Comparison of ENCODE assay signal across 22 cellular contexts in genomic region chr2:192236136-192236535, GRCh38. TPM values are rescaled to one million over a fixed set of nuclear protein-coding genes. Genes with fewer than 3 reads are reported as not detected.
DNase-seq lines count a peak whose midpoint lies in the region; ATAC-seq, FAIRE-seq and TF ChIP-seq lines count a peak whose summit lies in the region.
"Had no signal": no experiment of that assay in that cellular context is flagged by ENCODE, and none has a peak within 500 bp of the region (broad histone marks: within the 10 kb centered on the region; RNA-seq: fewer than 3 reads in every experiment).

No MANE protein-coding gene starts in this region.

- H3K9me3 Mint-ChIP-seq in astrocyte (ENCODE audit: unreplicated experiment), result no peaks in the 10 kb centered on the region
- H3K9me3 Mint-ChIP-seq: dendritic cell treated with granulocyte-macrophage colony-stimulating factor and Interleukin-4, amounts not matched to agents 40 ng/mL and 50 ng/mL, for 4 days; stimulated activated memory B cell treated with anti-CD40 and anti-IgM and Interleukin-4, amounts not matched to agents 10 μg/mL and 1 μg/mL and 100 μg/mL, for 72 hours had no signal

- no peaks in the 10 kb centered on the region for H3K79me2 ChIP-seq in astrocyte (ENCODE audit: insufficient read depth, low read length)

- no peaks in the 10 kb centered on the region for H3K27me3 ChIP-seq in astrocyte (ENCODE audit: insufficient read depth, low read length)
- H3K27me3 ChIP-seq: adrenal gland, pancreas had no signal

- DNase-seq in AG09309 (ENCODE audit: low read depth) (peak; percentile 23), HT1080 (ENCODE audit: low read depth) (peak; percentile 51), astrocyte (ENCODE audit: low read depth) (peak; percentile 78), iris pigment epithelial cell (ENCODE audit: low read depth) (peak; percentile 84), NCI-H82 treated with DMSO at 0.1 percent for 48 hours (lab: John Stamatoyannopoulos, UW; ENCODE audit: unreplicated experiment) (no peak), NCI-H1105 (lab: John Stamatoyannopoulos, UW) (no peak), left colon (no peak)
- DNase-seq: activated CD4-positive, alpha-beta T cell treated with anti-CD3 and anti-CD28 coated beads, Interleukin-2, amount 50 U/mL, for 48 hours; activated T-cell treated with anti-CD3 and anti-CD28 coated beads, Interleukin-2, amount 50 U/mL, for 48 hours; adrenal gland; Karpas-422; NCI-H1694; small intestine had no signal

- no peaks in the 10 kb centered on the region for H4K20me1 ChIP-seq in astrocyte (ENCODE audit: insufficient read depth, low read length)

- H3K36me3 ChIP-seq in astrocyte (ENCODE audit: insufficient read depth, low read length), result no peaks in the 10 kb centered on the region
- H3K36me3 ChIP-seq: adrenal gland, pancreas had no signal

- intact Hi-C loops in left colon (cut with DNase I, micrococcal nuclease), result no loop called here

- H3K27ac ChIP-seq in astrocyte (ENCODE audit: low read depth, low read length), result peak overlapping the region; percentile 62
- H3K27ac ChIP-seq: adrenal gland, HL-60, pancreas had no signal

- H3K4me2 ChIP-seq in astrocyte (ENCODE audit: low read length), result peak overlapping the region; percentile 20

- peaks cover 10% of the 10 kb centered on the region for H3K4me1 Mint-ChIP-seq in astrocyte (ENCODE audit: low read depth, unreplicated experiment)
- H3K4me1 Mint-ChIP-seq: stimulated activated memory B cell treated with anti-CD40 and anti-IgM and Interleukin-4, amounts not matched to agents 10 μg/mL and 1 μg/mL and 100 μg/mL, for 72 hours had no signal

- H3K4me1 ChIP-seq in astrocyte (ENCODE audit: insufficient read depth, low read length), result no peaks in the 10 kb centered on the region
- H3K4me1 ChIP-seq: adrenal gland, pancreas had no signal

- no peaks in the 10 kb centered on the region for H3K27me3 Mint-ChIP-seq in astrocyte (ENCODE audit: low read depth, unreplicated experiment)
- H3K27me3 Mint-ChIP-seq: dendritic cell treated with granulocyte-macrophage colony-stimulating factor and Interleukin-4, amounts not matched to agents 40 ng/mL and 50 ng/mL, for 4 days; stimulated activated memory B cell treated with anti-CD40 and anti-IgM and Interleukin-4, amounts not matched to agents 10 μg/mL and 1 μg/mL and 100 μg/mL, for 72 hours had no signal

- TF ChIP-seq CTCF in AG09309 (IDR thresholded peaks at IDR 0.05; ENCODE audit: control insufficient read depth, insufficient read depth, low read depth, low read length, missing control alignments) (no peak), astrocyte (IDR thresholded peaks at IDR 0.05; ENCODE audit: insufficient read depth, low read depth, low read length) (no peak)

- no peaks in the 10 kb centered on the region for H3K36me3 Mint-ChIP-seq in astrocyte (ENCODE audit: low read depth, unreplicated experiment)
- H3K36me3 Mint-ChIP-seq: stimulated activated memory B cell treated with anti-CD40 and anti-IgM and Interleukin-4, amounts not matched to agents 10 μg/mL and 1 μg/mL and 100 μg/mL, for 72 hours had no signal

- no peaks in the 10 kb centered on the region for H3K9me3 ChIP-seq in astrocyte (ENCODE audit: insufficient read depth, low read depth, low read length)
- H3K9me3 ChIP-seq: adrenal gland, pancreas had no signal

- no peak overlapping the region for H3K9ac ChIP-seq in astrocyte (ENCODE audit: low read length)

- peak overlapping the region; percentile 14 for H2AFZ ChIP-seq in astrocyte (ENCODE audit: low read depth, low read length)

- H3K4me3 Mint-ChIP-seq in astrocyte (ENCODE audit: unreplicated experiment), result no peak overlapping the region
- H3K4me3 Mint-ChIP-seq: dendritic cell treated with granulocyte-macrophage colony-stimulating factor and Interleukin-4, amounts not matched to agents 40 ng/mL and 50 ng/mL, for 4 days; stimulated activated memory B cell treated with anti-CD40 and anti-IgM and Interleukin-4, amounts not matched to agents 10 μg/mL and 1 μg/mL and 100 μg/mL, for 72 hours had no signal

- H3K27ac Mint-ChIP-seq in astrocyte (ENCODE audit: unreplicated experiment), result peak overlapping the region; percentile 98
- H3K27ac Mint-ChIP-seq: dendritic cell treated with granulocyte-macrophage colony-stimulating factor and Interleukin-4, amounts not matched to agents 40 ng/mL and 50 ng/mL, for 4 days; stimulated activated memory B cell treated with anti-CD40 and anti-IgM and Interleukin-4, amounts not matched to agents 10 μg/mL and 1 μg/mL and 100 μg/mL, for 72 hours had no signal

- FAIRE-seq in astrocyte (lab: Jason Lieb, UNC), result no peak
- FAIRE-seq: G401.6, pancreas, small intestine had no signal

- ATAC-seq in HG02981 (IDR thresholded peaks at IDR 0.05; ENCODE audit: unreplicated experiment) (no peak), left colon (no peak)
- ATAC-seq: left lobe of liver; pancreas; stimulated activated memory B cell treated with anti-CD40 and anti-IgM and Interleukin-4, amounts not matched to agents 10 μg/mL and 1 μg/mL and 100 μg/mL, for 72 hours had no signal

- H3K4me3 ChIP-seq in AG09309 (ENCODE audit: control insufficient read depth, low read depth, low read length), result no peak overlapping the region
- no peak overlapping the region for H3K4me3 ChIP-seq in astrocyte (ENCODE audit: insufficient read depth, low read depth, low read length)
- H3K4me3 ChIP-seq: adrenal gland, pancreas had no signal

RNA-seq across cellular contexts. Expression of gene TMEFF2, which starts 41.4 kb away (rescaled TPM):
- 0.03 TPM in 1 of 2 replicates, not detected in the other for total RNA-seq in HT1080 (2014; rRNA removed; shearing (Covaris generic))
- 0.12 and 0.16 TPM in 2 replicates for polyA plus RNA-seq in HT1080 (2015; cell fraction: cytosol; rRNA removed)
- polyA plus RNA-seq in HT1080 (2015; cell fraction: nucleus; rRNA removed), result 0.05 TPM in 1 of 2 replicates, not detected in the other
- total RNA-seq in astrocyte (0.26 and 0.41 TPM in 2 replicates), left colon (under 1 TPM; 0.09 to 0.50 TPM)
- total RNA-seq: epithelial cell of proximal tubule, left lobe of liver, NCI-H460 had no signal

Comparison
In these comparisons a context has a peak if more than half of its experiments do, and no peak if none do; other contexts are left out.
1. DNase-seq: peak in AG09309 (single experiment), HT1080 (single experiment), astrocyte (single experiment) and iris pigment epithelial cell (single experiment); none in NCI-H82 treated with DMSO at 0.1 percent for 48 hours (single experiment), NCI-H1105 (single experiment) and left colon (0 of 2).